In the genomic region with DNA sequence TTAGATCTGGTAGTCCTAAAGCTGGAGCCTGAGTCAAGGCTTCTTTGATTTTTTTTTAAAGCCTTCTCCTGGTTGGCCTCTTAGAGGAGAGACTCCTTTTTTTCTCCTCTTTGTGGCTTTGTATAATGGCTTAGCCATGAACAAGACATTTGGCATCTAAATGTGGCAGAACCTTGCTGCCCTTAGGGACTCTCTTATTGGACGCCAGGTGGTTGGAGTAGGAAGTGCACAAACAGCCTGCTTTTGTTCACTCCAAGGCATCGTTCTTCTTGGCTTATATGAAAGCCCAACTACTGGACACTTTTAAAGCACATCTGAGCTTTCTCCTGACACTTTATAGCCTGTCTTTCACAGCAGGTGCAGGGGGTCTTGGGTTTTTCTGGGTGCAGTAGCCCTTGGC, we compare ENCODE assay signal across 1 cellular context.
TF ChIP-seq lines count a peak whose summit lies in the region.

No MANE protein-coding gene starts in this region.

TF ChIP-seq in K562, 482 proteins besides CTCF, POLR2A, EP300 and RAD21 (continued from another document):
- TF ChIP-seq CUX1 (CRISPR knock-in tag; IDR thresholded peaks at IDR 0.05) (no peak), ETS2 (tag; IDR thresholded peaks at IDR 0.05; ENCODE audit: borderline replicate concordance, poor library complexity, severe bottlenecking) (no peak), HNRNPK (IDR thresholded peaks at IDR 0.05; ENCODE audit: low read depth, low read length, poor library complexity, severe bottlenecking) (no peak), ETV5 (CRISPR knock-in tag; IDR thresholded peaks at IDR 0.05; ENCODE audit: low read depth) (no peak), HNRNPUL1 (IDR thresholded peaks at IDR 0.05; ENCODE audit: low read length) (no peak)
TF ChIP-seq in K562: peak in this region for 0.
